26 cellular contexts compared by ENCODE assay signal in genomic region chr14:98923596-98923995, GRCh38.
"Had no signal": no experiment of that assay in that cellular context is flagged by ENCODE, and none has a peak within 500 bp of the region (broad histone marks: within the 10 kb centered on the region; RNA-seq: fewer than 3 reads in every experiment).

No MANE protein-coding gene starts in this region.

- H3K27me3 ChIP-seq: esophagus squamous epithelium, gastrocnemius medialis, left lung had no signal

- H3K36me3 ChIP-seq: esophagus squamous epithelium, gastrocnemius medialis, heart right ventricle, left lung, lower lobe of right lung had no signal

- DNase-seq: dermis blood vessel endothelial cell; dorsolateral prefrontal cortex; effector CD4-positive, alpha-beta T cell; effector memory CD4-positive, alpha-beta T cell; erythroblast; esophagus squamous epithelium; foreskin fibroblast; foreskin melanocyte; gastrocnemius medialis; glutamatergic neuron; heart right ventricle; hippocampal formation; left cardiac atrium; left lung; left ventricle myocardium superior; lower lobe of right lung; mesenchymal stem cell; mucosa of descending colon; naive B cell had no signal

- H3K4me3 Mint-ChIP-seq: mesothelial cell of epicardium, naive B cell had no signal

- FAIRE-seq: colon, endothelial cell of umbilical vein, islet of Langerhans, keratinocyte had no signal

- ATAC-seq: esophagus mucosa, gastrocnemius medialis, heart right ventricle, left cardiac atrium, left lung, left ventricle myocardium superior, lower lobe of right lung, mucosa of descending colon had no signal

- H3K27ac Mint-ChIP-seq: mesothelial cell of epicardium, naive B cell had no signal

- H3K27me3 Mint-ChIP-seq: naive B cell had no signal

- H3K4me1 Mint-ChIP-seq: mesothelial cell of epicardium, naive B cell had no signal

- H3K4me3 ChIP-seq: coronary artery, dorsolateral prefrontal cortex, esophagus squamous epithelium, gastrocnemius medialis, heart right ventricle, left lung, lower lobe of right lung, mucosa of descending colon had no signal

- H3K36me3 Mint-ChIP-seq: mesothelial cell of epicardium had no signal
